In genomic region chr12:112381421-112381897, GRCh38 we compare ENCODE assay signal across 8 cellular contexts. TPM values are rescaled to one million over a fixed set of nuclear protein-coding genes. Genes with fewer than 3 reads are reported as not detected.
DNase-seq lines count a peak whose midpoint lies in the region; ATAC-seq and TF ChIP-seq lines count a peak whose summit lies in the region.

No MANE protein-coding gene starts in this region.

- H3K27ac Mint-ChIP-seq in IgD-negative memory B cell = peak overlapping the region; percentile 76 to 93 (median 88)
- H3K27ac Mint-ChIP-seq in nephron = peak overlapping the region; percentile 88 to 97 (median 96)

- no peaks in the 10 kb centered on the region for H3K27me3 Mint-ChIP-seq in IgD-negative memory B cell
- no peaks in the 10 kb centered on the region for H3K27me3 Mint-ChIP-seq in nephron (ENCODE audit: low read depth)

- H3K4me1 Mint-ChIP-seq in IgD-negative memory B cell (peaks cover 16 to 19% (median 17%) of the 10 kb centered on the region in 3 donors), nephron (peaks cover 30% of the 10 kb centered on the region)

- H3K4me1 ChIP-seq in esophagus (ENCODE audit: control insufficient read depth in 2 of 2, insufficient read depth in 2 of 2, low read length in 1 of 2) = peaks cover 0 to 6% of the 10 kb centered on the region in 2 donors

- H3K36me3 ChIP-seq in GM06990 (ENCODE audit: control insufficient read depth, insufficient read depth, low read length) (no peaks in the 10 kb centered on the region), esophagus (ENCODE audit: control insufficient read depth in 2 of 2, insufficient read depth in 2 of 2, low read length in 1 of 2) (no peaks in the 10 kb centered on the region)

- H3K9me3 Mint-ChIP-seq in IgD-negative memory B cell (no peaks in the 10 kb centered on the region), nephron (no peaks in the 10 kb centered on the region)

- H3K4me3 ChIP-seq in GM06990 (replicated peaks; ENCODE audit: low read depth, low read length) (peak overlapping the region; percentile 84), esophagus (ENCODE audit: low read depth in 1 of 2, low read length in 2 of 2) (peak overlapping the region; percentile 94 to 97)

- H3K27me3 ChIP-seq in GM06990 (replicated peaks; ENCODE audit: control insufficient read depth, insufficient read depth, low read length) = no peaks in the 10 kb centered on the region
- H3K27me3 ChIP-seq in esophagus (ENCODE audit: control insufficient read depth in 1 of 2, insufficient read depth in 2 of 2, low read length in 2 of 2) = no peaks in the 10 kb centered on the region

- peak; percentile 46 for ATAC-seq in GM21717 (IDR thresholded peaks at IDR 0.05; ENCODE audit: unreplicated experiment)

- H3K27ac ChIP-seq in esophagus (ENCODE audit: low read depth in 2 of 2, low read length in 1 of 2) = peak overlapping the region; percentile 90 to 95

- H3K4me3 Mint-ChIP-seq in IgD-negative memory B cell (peak overlapping the region; percentile 89 to 96 (median 96)), nephron (peak overlapping the region; percentile 98 to 100 (median 98))

- peak; percentile 75 for DNase-seq in GM06990 (ENCODE audit: extremely low read depth, insufficient read length)
- peak; percentile 34 to 38 for DNase-seq in activated CD4-positive, alpha-beta T cell treated with anti-CD3 and anti-CD28 coated beads, Interleukin-2, amount 50 U/mL, for 48 hours
- no peak for DNase-seq in cerebellar cortex (ENCODE audit: low spot score)
- DNase-seq in GOT3 (lab: John Stamatoyannopoulos, UW) = no peak

- H3K36me3 Mint-ChIP-seq in IgD-negative memory B cell = no peaks in the 10 kb centered on the region
- H3K36me3 Mint-ChIP-seq in nephron (ENCODE audit: low read depth) = peaks cover 9% of the 10 kb centered on the region

- no peak for TF ChIP-seq CTCF in GM06990 (IDR thresholded peaks at IDR 0.05; ENCODE audit: insufficient read depth, low read length, poor library complexity, severe bottlenecking)
- TF ChIP-seq CTCF in nephron (IDR thresholded peaks at IDR 0.05; ENCODE audit: unreplicated experiment in 3 of 3) = no peak

- 1 to 9% methylated on average over 14 to 35 of the region's 35 CpGs for WGBS in esophagus, 2 donors

- H3K9me3 ChIP-seq in esophagus (ENCODE audit: control insufficient read depth in 2 of 2, insufficient read depth in 1 of 2, low read depth in 1 of 2, low read length in 1 of 2) = no peaks in the 10 kb centered on the region

RNA-seq across cellular contexts. Expression of gene HECTD4, which starts 0.8 kb away (rescaled TPM):
- 6.8 TPM for polyA plus RNA-seq in IgD-negative memory B cell
- 10 to 100 TPM; 10.7 to 29.0 TPM for polyA plus RNA-seq in esophagus

RNA-seq across cellular contexts. Expression of gene RPL6, which starts 27.9 kb away (rescaled TPM):
- polyA plus RNA-seq in IgD-negative memory B cell (701 TPM), esophagus (1,000 to 10,000 TPM; 2,146 to 2,199 TPM)

RNA-seq across cellular contexts. Expression of gene PTPN11, which starts 37.3 kb away (rescaled TPM):
- polyA plus RNA-seq in IgD-negative memory B cell (69.9 TPM), esophagus (10 to 100 TPM; 13.4 to 17.7 TPM)

Comparison
In these comparisons a context has a peak if more than half of its experiments do, and no peak if none do; other contexts are left out.
1. DNase-seq: peak in GM06990 (single experiment) and activated CD4-positive, alpha-beta T cell treated with anti-CD3 and anti-CD28 coated beads, Interleukin-2, amount 50 U/mL, for 48 hours (2 of 2); none in cerebellar cortex (single experiment) and GOT3 (single experiment).